In the genomic region with DNA sequence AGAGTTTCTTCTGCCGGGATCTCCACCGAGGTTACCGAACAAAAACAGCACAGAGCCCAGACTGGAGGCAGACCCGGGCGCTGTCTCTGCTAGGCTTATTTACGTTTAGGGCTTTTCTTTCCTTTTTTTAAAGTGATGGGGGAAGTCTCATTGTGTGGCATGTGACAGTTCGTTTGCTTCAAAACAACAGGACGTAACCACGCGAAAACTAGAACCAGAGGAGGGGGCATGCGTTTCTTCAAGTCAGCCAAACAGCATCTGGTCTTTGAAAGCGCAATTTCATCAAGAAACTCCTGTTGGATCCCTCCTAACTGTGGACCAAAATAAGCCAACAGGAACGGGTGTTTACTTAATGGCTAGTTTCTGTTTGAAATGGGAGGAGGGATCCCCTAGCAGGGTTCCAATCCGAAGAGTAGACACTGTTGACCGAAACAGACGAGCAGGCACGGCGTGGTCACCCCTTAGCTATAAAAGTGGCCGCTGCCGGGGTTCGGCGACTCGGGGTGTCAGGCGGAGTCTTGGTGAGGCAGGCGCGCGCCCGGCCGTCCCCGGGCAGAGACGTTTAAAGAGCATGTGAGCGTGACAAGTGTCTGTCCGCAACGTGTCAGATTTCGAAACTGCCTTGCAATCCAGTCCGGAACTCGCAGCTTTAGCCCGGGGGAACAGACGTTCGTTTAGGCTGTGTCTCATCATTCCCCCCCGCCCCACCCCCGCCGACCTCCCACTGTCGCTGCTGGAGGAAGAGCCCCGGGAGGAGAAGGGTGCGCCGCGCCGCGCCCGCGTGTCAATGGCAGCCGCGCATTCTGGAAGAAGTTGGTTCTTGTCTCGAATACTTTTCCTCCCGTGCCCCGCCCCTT, we compare ENCODE assay signal across 8 cellular contexts. TPM values are rescaled to one million over a fixed set of nuclear protein-coding genes. Genes with fewer than 3 reads are reported as not detected.
A peak's percentile ranks its signal among the peaks of the same experiment; 100 is the strongest.
DNase-seq lines count a peak whose midpoint lies in the region; ATAC-seq and TF ChIP-seq lines count a peak whose summit lies in the region.

No MANE protein-coding gene starts in this region.

- H3K27me3 Mint-ChIP-seq in naive B cell = no peaks in the 10 kb centered on the region
- no peaks in the 10 kb centered on the region for H3K27me3 Mint-ChIP-seq in stimulated activated memory B cell treated with anti-CD40 and anti-IgM and Interleukin-4, amounts not matched to agents 10 μg/mL and 1 μg/mL and 100 μg/mL, for 72 hours

- peak overlapping the region; percentile 100 for H3K27ac Mint-ChIP-seq in naive B cell
- H3K27ac Mint-ChIP-seq in stimulated activated memory B cell treated with anti-CD40 and anti-IgM and Interleukin-4, amounts not matched to agents 10 μg/mL and 1 μg/mL and 100 μg/mL, for 72 hours = peak overlapping the region; percentile 99

- DNase-seq in AML-193 (lab: John Stamatoyannopoulos, UW) (peak; percentile 92 to 98), activated T-cell treated with anti-CD3 and anti-CD28 coated beads for 48 hours (ENCODE audit: low read depth) (peak; percentile 74), naive B cell (peak; percentile 92)

- H2AFZ ChIP-seq in OCI-LY3 (ENCODE audit: low read depth, low read length) = no peak overlapping the region

- H3K9ac ChIP-seq in OCI-LY3 (ENCODE audit: low read length) = peak overlapping the region; percentile 99

- H3K9me3 ChIP-seq in OCI-LY3 (ENCODE audit: insufficient read depth, low read length) (no peaks in the 10 kb centered on the region), esophagus (ENCODE audit: control insufficient read depth in 2 of 2, insufficient read depth in 1 of 2, low read depth in 1 of 2, low read length in 1 of 2) (no peaks in the 10 kb centered on the region)

- peaks cover 0 to 1% (median 0%) of the 10 kb centered on the region in 7 donors for H3K9me3 Mint-ChIP-seq in naive B cell
- H3K9me3 Mint-ChIP-seq in stimulated activated memory B cell treated with anti-CD40 and anti-IgM and Interleukin-4, amounts not matched to agents 10 μg/mL and 1 μg/mL and 100 μg/mL, for 72 hours = no peaks in the 10 kb centered on the region

- ATAC-seq in GM19025 (IDR thresholded peaks at IDR 0.05; ENCODE audit: low read depth, unreplicated experiment) (peak; percentile 40), HG03342 (IDR thresholded peaks at IDR 0.05; ENCODE audit: unreplicated experiment) (peak; percentile 60), naive B cell (ENCODE audit: low read depth in 2 of 2) (peak; percentile 50 to 53)
- ATAC-seq in stimulated activated memory B cell treated with anti-CD40 and anti-IgM and Interleukin-4, amounts not matched to agents 10 μg/mL and 1 μg/mL and 100 μg/mL, for 72 hours = peak; percentile 71

- 0 to 1% methylated on average over 54 to 57 of the region's 57 CpGs for WGBS in esophagus, 2 donors

- peak overlapping the region; percentile 94 for H3K4me3 ChIP-seq in OCI-LY3 (ENCODE audit: low read length)
- H3K4me3 ChIP-seq in esophagus (ENCODE audit: low read depth in 1 of 2, low read length in 2 of 2) = peak overlapping the region; percentile 83 to 93

- peaks cover 15 to 38% (median 33%) of the 10 kb centered on the region in 3 donors for H3K4me1 Mint-ChIP-seq in naive B cell
- peaks cover 24% of the 10 kb centered on the region for H3K4me1 Mint-ChIP-seq in stimulated activated memory B cell treated with anti-CD40 and anti-IgM and Interleukin-4, amounts not matched to agents 10 μg/mL and 1 μg/mL and 100 μg/mL, for 72 hours

- H3K27ac ChIP-seq in OCI-LY3 (ENCODE audit: low read length) (peak overlapping the region; percentile 95), esophagus (ENCODE audit: low read depth in 2 of 2, low read length in 1 of 2) (peak overlapping the region; percentile 99)

- no peak for TF ChIP-seq CTCF in OCI-LY3 (IDR thresholded peaks at IDR 0.05; ENCODE audit: low read depth, low read length)

- H3K36me3 ChIP-seq in OCI-LY3 (replicated peaks; ENCODE audit: low read depth, low read length) = peaks cover 35% of the 10 kb centered on the region
- H3K36me3 ChIP-seq in esophagus (ENCODE audit: control insufficient read depth in 2 of 2, insufficient read depth in 2 of 2, low read length in 1 of 2) = no peaks in the 10 kb centered on the region

- H3K36me3 Mint-ChIP-seq in naive B cell = no peaks in the 10 kb centered on the region
- no peaks in the 10 kb centered on the region for H3K36me3 Mint-ChIP-seq in stimulated activated memory B cell treated with anti-CD40 and anti-IgM and Interleukin-4, amounts not matched to agents 10 μg/mL and 1 μg/mL and 100 μg/mL, for 72 hours

- peaks cover 61% of the 10 kb centered on the region for H3K79me2 ChIP-seq in OCI-LY3 (ENCODE audit: low read length)

- peaks cover 5% of the 10 kb centered on the region; the same call in 1 of the 2 replicates for H4K20me1 ChIP-seq in OCI-LY3 (ENCODE audit: insufficient read depth, low read length)

- peak overlapping the region; percentile 90 to 100 (median 97) for H3K4me3 Mint-ChIP-seq in naive B cell
- H3K4me3 Mint-ChIP-seq in stimulated activated memory B cell treated with anti-CD40 and anti-IgM and Interleukin-4, amounts not matched to agents 10 μg/mL and 1 μg/mL and 100 μg/mL, for 72 hours = peak overlapping the region; percentile 92

- no peaks in the 10 kb centered on the region for H3K27me3 ChIP-seq in OCI-LY3 (ENCODE audit: low read depth, low read length)
- no peaks in the 10 kb centered on the region for H3K27me3 ChIP-seq in esophagus (ENCODE audit: control insufficient read depth in 1 of 2, insufficient read depth in 2 of 2, low read length in 2 of 2)

- H3K4me1 ChIP-seq in OCI-LY3 (ENCODE audit: low read length) = peaks cover 24% of the 10 kb centered on the region
- no peaks in the 10 kb centered on the region for H3K4me1 ChIP-seq in esophagus (ENCODE audit: control insufficient read depth in 2 of 2, insufficient read depth in 2 of 2, low read length in 1 of 2)

- peak overlapping the region; percentile 84 for H3K4me2 ChIP-seq in OCI-LY3 (ENCODE audit: low read length)

RNA-seq across cellular contexts. Expression of a gene that starts 0.9 kb away (rescaled TPM):
- polyA plus RNA-seq in esophagus (10 to 100 TPM; 25.1 to 29.7 TPM), naive B cell (ENCODE audit: low read depth in 6 of 6) (100 to 1,000 TPM in 1 of 6 donors, 10 to 100 TPM in 5; 34.1 to 114 (median 46.4) TPM)

Comparison
In these comparisons a context has a peak if more than half of its experiments do, and no peak if none do; other contexts are left out.
1. Peak in every context shown above with its lines: DNase-seq, ATAC-seq, H3K4me3 ChIP-seq and H3K27ac ChIP-seq.